In the genomic region with DNA sequence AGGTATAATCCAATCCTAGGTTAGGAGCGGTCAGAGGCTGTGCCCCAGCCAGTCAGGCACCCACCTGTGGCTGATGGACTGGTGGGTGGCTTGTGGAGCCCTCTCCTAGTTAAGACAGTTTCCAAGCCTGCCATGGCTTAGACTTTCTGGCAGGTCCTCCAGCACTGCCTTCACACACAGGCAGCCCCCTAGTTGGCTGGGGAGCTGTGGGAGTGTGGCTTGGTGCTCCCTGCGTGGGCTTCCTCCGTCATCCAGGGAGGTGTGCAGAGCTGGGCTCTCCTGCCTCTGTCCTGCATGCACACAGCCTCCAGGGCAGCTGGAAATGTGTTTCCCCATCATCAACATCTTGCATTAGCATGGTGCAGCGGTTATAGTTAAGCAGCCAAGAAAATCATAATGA, we compare ENCODE assay signal across 21 cellular contexts.
A peak's percentile ranks its signal among the peaks of the same experiment; 100 is the strongest.
DNase-seq lines count a peak whose midpoint lies in the region; ATAC-seq lines count a peak whose summit lies in the region.
"Had no signal": no experiment of that assay in that cellular context is flagged by ENCODE, and none has a peak within 500 bp of the region (broad histone marks: within the 10 kb centered on the region; RNA-seq: fewer than 3 reads in every experiment).

No MANE protein-coding gene starts in this region.

- H2BK120ac ChIP-seq in mesenchymal stem cell (ENCODE audit: low read depth, low read length): no peak overlapping the region

- no peak overlapping the region for H4K91ac ChIP-seq in mesenchymal stem cell (ENCODE audit: low read length)

- H3K27ac ChIP-seq in mesenchymal stem cell (ENCODE audit: low read length, poor library complexity, severe bottlenecking): no peak overlapping the region
- H3K27ac ChIP-seq: BLaER1 treated with 17β-estradiol and CSF1 and Interleukin-3, amounts not matched to agents 10 nM and 100 nM had no signal

- H3K4me3 Mint-ChIP-seq in stimulated activated effector memory CD8-positive, alpha-beta T cell treated with anti-CD3 and anti-CD28 coated beads, Interleukin-12 subunit alpha, Interleukin-12 subunit beta, amount 100 ng/mL, for 72 hours: no peak overlapping the region
- H3K4me3 Mint-ChIP-seq in T-helper 17 cell: no peak overlapping the region
- H3K4me3 Mint-ChIP-seq: CD14-positive monocyte; CD4-positive, alpha-beta T cell; CD8-positive, alpha-beta memory T cell; GM23338; H9 had no signal

- H2AFZ ChIP-seq in mesenchymal stem cell (ENCODE audit: low read depth, low read length): no peak overlapping the region
- H2AFZ ChIP-seq: GM23338 had no signal

- peaks cover 18% of the 10 kb centered on the region for H3K79me1 ChIP-seq in mesenchymal stem cell (replicated peaks; ENCODE audit: low read length, poor library complexity, severe bottlenecking)

- peaks cover 5 to 17% of the 10 kb centered on the region in 2 experiments for H3K36me3 ChIP-seq in mesenchymal stem cell (ENCODE audit: control insufficient read depth in 1 of 2, insufficient read depth in 2 of 2, low read depth in 1 of 2, low read length in 2 of 2)
- H3K36me3 ChIP-seq: BE2C had no signal

- no peak overlapping the region for H3K4me3 ChIP-seq in mesenchymal stem cell (ENCODE audit: insufficient read depth in 1 of 2, low read depth in 1 of 2, low read length in 2 of 2)
- H3K4me3 ChIP-seq: A549; BLaER1 treated with 17β-estradiol and CSF1 and Interleukin-3, amounts not matched to agents 10 nM and 100 nM; GM23338 had no signal

- no peak overlapping the region for H2BK15ac ChIP-seq in mesenchymal stem cell (ENCODE audit: low read depth, poor library complexity, severe bottlenecking)

- H3K4me2 ChIP-seq in mesenchymal stem cell (ENCODE audit: low read length, poor library complexity, severe bottlenecking): no peak overlapping the region
- H3K4me2 ChIP-seq: A549; BLaER1 treated with 17β-estradiol and CSF1 and Interleukin-3, amounts not matched to agents 10 nM and 100 nM; GM23338 had no signal

- no peak overlapping the region for H3K18ac ChIP-seq in mesenchymal stem cell (ENCODE audit: low read depth in 1 of 2, low read length in 2 of 2)

- H3K4me1 ChIP-seq in mesenchymal stem cell (ENCODE audit: control insufficient read depth, insufficient read depth, low read depth, low read length): peaks cover 29% of the 10 kb centered on the region
- H3K4me1 ChIP-seq: BE2C had no signal

- H3K27ac Mint-ChIP-seq in stimulated activated effector memory CD8-positive, alpha-beta T cell treated with anti-CD3 and anti-CD28 coated beads, Interleukin-12 subunit alpha, Interleukin-12 subunit beta, amount 100 ng/mL, for 72 hours: peak overlapping the region; percentile 16
- no peak overlapping the region for H3K27ac Mint-ChIP-seq in T-helper 17 cell
- H3K27ac Mint-ChIP-seq: CD4-positive, alpha-beta T cell; GM23338 had no signal

- no peaks in the 10 kb centered on the region for H3K36me3 Mint-ChIP-seq in stimulated activated effector memory CD8-positive, alpha-beta T cell treated with anti-CD3 and anti-CD28 coated beads, Interleukin-12 subunit alpha, Interleukin-12 subunit beta, amount 100 ng/mL, for 72 hours
- peaks cover 4% of the 10 kb centered on the region for H3K36me3 Mint-ChIP-seq in T-helper 17 cell (ENCODE audit: low read depth)

- no peak overlapping the region for H2BK5ac ChIP-seq in mesenchymal stem cell (ENCODE audit: low read depth, low read length, poor library complexity, severe bottlenecking)

- H3K9ac ChIP-seq in mesenchymal stem cell (ENCODE audit: low read length): no peak overlapping the region
- H3K9ac ChIP-seq: BLaER1 treated with 17β-estradiol and CSF1 and Interleukin-3, amounts not matched to agents 10 nM and 100 nM had no signal

- H3K9me3 ChIP-seq in mesenchymal stem cell (ENCODE audit: control insufficient read depth, low read length) (no peaks in the 10 kb centered on the region), T-helper 17 cell (ENCODE audit: control insufficient read depth, low read length, poor library complexity, severe bottlenecking) (no peaks in the 10 kb centered on the region)
- H3K9me3 ChIP-seq: A549, BE2C had no signal

- H2AK5ac ChIP-seq in mesenchymal stem cell (ENCODE audit: low read length, severe bottlenecking): peak overlapping the region; percentile 6

- no peaks in the 10 kb centered on the region for H3K9me3 Mint-ChIP-seq in stimulated activated effector memory CD8-positive, alpha-beta T cell treated with anti-CD3 and anti-CD28 coated beads, Interleukin-12 subunit alpha, Interleukin-12 subunit beta, amount 100 ng/mL, for 72 hours
- H3K9me3 Mint-ChIP-seq: CD4-positive, alpha-beta T cell; CD8-positive, alpha-beta memory T cell; GM23338; H9 had no signal

- H3K23ac ChIP-seq in mesenchymal stem cell (ENCODE audit: low read length in 2 of 2): no peak overlapping the region

- DNase-seq in activated effector memory CD4-positive, alpha-beta T cell treated with anti-CD3 and anti-CD28 coated beads, Interleukin-2, amount 50 U/mL, for 16 hours: peak; percentile 54
- no peak for DNase-seq in activated effector memory CD4-positive, alpha-beta T cell treated with Interleukin-2 at 50 U/mL for 16 hours
- no peak for DNase-seq in mesenchymal stem cell
- no peak for DNase-seq in stimulated activated effector memory CD8-positive, alpha-beta T cell treated with anti-CD3 and anti-CD28 coated beads, Interleukin-12 subunit alpha, Interleukin-12 subunit beta, amount 100 ng/mL, for 72 hours (ENCODE audit: low spot score in 2 of 2)
- DNase-seq in T-helper 17 cell: no peak
- DNase-seq in T-helper 2 cell: no peak
- DNase-seq: 8988T; ACHN; AML-193; BE2C; CD4-positive, alpha-beta T cell; CD8-positive, alpha-beta memory T cell; DMS53; DMS79 treated with DMSO at 0.1 percent for 48 hours; GF-D8; H9 had no signal

- no peak overlapping the region for H2BK12ac ChIP-seq in mesenchymal stem cell (ENCODE audit: low read length in 2 of 2)

- no peak overlapping the region for H4K8ac ChIP-seq in mesenchymal stem cell (ENCODE audit: low read length)

- H3K4ac ChIP-seq in mesenchymal stem cell (ENCODE audit: low read depth in 1 of 2, low read length in 2 of 2): no peak overlapping the region

- no peaks in the 10 kb centered on the region for H3K27me3 ChIP-seq in mesenchymal stem cell (ENCODE audit: control insufficient read depth in 1 of 2, insufficient read depth in 1 of 2, low read length in 2 of 2)
- H3K27me3 ChIP-seq: BE2C; BLaER1 treated with 17β-estradiol and CSF1 and Interleukin-3, amounts not matched to agents 10 nM and 100 nM had no signal

- peaks cover 30% of the 10 kb centered on the region for H3K4me1 Mint-ChIP-seq in stimulated activated effector memory CD8-positive, alpha-beta T cell treated with anti-CD3 and anti-CD28 coated beads, Interleukin-12 subunit alpha, Interleukin-12 subunit beta, amount 100 ng/mL, for 72 hours
- peaks cover 24% of the 10 kb centered on the region for H3K4me1 Mint-ChIP-seq in T-helper 17 cell
- H3K4me1 Mint-ChIP-seq: CD14-positive monocyte had no signal

- H3K27me3 Mint-ChIP-seq in T-helper 17 cell: no peaks in the 10 kb centered on the region
- H3K27me3 Mint-ChIP-seq: CD4-positive, alpha-beta T cell had no signal

- H3K14ac ChIP-seq in mesenchymal stem cell (ENCODE audit: low read length in 2 of 2): no peak overlapping the region

- no peak for ATAC-seq in stimulated activated effector memory CD8-positive, alpha-beta T cell treated with anti-CD3 and anti-CD28 coated beads, Interleukin-12 subunit alpha, Interleukin-12 subunit beta, amount 100 ng/mL, for 72 hours
- no peak for ATAC-seq in T-helper 17 cell
- ATAC-seq: A549, GM23338, HCT116 had no signal

- 97% methylated on average over 4 of the region's 4 CpGs for WGBS in mesenchymal stem cell
